In the genomic region with DNA sequence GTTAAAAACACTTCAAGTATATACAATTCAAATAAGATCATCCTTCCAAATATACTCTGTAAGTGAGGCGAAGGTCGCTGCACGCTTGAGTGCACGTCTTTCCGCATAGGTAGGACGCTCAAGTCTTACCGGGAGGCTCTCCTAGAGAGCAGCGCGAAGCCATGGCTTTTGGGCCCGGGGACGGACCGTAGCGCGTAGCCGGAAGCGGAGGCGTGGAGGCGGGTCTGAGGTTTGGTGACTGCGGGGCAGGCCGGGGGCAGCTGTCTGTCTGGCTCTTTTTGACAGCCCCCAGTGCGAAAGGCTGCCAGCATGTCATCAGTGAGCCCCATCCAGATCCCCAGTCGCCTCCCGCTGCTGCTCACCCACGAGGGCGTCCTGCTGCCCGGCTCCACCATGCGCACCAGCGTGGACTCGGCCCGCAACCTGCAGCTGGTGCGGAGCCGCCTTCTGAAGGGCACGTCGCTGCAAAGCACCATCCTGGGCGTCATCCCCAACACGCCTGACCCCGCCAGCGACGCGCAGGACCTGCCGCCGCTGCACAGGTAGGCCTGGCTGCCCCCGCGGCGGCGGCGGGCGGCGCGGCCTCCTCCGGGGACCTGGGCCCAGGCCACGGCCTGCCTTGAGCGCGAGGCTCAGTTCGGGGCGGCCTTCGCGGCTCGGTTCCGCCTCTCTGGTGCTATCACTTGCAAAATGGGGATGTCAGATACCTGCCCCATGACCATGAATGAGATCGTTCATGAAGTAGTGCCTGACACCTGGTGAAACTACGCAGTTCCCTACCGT, we compare ENCODE assay signal across 1 cellular context.
TF ChIP-seq lines count a peak whose summit lies in the region.

A gene with protein sequence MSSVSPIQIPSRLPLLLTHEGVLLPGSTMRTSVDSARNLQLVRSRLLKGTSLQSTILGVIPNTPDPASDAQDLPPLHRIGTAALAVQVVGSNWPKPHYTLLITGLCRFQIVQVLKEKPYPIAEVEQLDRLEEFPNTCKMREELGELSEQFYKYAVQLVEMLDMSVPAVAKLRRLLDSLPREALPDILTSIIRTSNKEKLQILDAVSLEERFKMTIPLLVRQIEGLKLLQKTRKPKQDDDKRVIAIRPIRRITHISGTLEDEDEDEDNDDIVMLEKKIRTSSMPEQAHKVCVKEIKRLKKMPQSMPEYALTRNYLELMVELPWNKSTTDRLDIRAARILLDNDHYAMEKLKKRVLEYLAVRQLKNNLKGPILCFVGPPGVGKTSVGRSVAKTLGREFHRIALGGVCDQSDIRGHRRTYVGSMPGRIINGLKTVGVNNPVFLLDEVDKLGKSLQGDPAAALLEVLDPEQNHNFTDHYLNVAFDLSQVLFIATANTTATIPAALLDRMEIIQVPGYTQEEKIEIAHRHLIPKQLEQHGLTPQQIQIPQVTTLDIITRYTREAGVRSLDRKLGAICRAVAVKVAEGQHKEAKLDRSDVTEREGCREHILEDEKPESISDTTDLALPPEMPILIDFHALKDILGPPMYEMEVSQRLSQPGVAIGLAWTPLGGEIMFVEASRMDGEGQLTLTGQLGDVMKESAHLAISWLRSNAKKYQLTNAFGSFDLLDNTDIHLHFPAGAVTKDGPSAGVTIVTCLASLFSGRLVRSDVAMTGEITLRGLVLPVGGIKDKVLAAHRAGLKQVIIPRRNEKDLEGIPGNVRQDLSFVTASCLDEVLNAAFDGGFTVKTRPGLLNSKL (plus strand): TSS at position 221 of the 783 bp plus-strand sequence. CDS start 89 bp downstream, at position 310.

TF ChIP-seq in K562, 482 proteins besides CTCF, POLR2A, EP300 and RAD21 (continued from another document and continues in another):
- TF ChIP-seq, protein P1, sequence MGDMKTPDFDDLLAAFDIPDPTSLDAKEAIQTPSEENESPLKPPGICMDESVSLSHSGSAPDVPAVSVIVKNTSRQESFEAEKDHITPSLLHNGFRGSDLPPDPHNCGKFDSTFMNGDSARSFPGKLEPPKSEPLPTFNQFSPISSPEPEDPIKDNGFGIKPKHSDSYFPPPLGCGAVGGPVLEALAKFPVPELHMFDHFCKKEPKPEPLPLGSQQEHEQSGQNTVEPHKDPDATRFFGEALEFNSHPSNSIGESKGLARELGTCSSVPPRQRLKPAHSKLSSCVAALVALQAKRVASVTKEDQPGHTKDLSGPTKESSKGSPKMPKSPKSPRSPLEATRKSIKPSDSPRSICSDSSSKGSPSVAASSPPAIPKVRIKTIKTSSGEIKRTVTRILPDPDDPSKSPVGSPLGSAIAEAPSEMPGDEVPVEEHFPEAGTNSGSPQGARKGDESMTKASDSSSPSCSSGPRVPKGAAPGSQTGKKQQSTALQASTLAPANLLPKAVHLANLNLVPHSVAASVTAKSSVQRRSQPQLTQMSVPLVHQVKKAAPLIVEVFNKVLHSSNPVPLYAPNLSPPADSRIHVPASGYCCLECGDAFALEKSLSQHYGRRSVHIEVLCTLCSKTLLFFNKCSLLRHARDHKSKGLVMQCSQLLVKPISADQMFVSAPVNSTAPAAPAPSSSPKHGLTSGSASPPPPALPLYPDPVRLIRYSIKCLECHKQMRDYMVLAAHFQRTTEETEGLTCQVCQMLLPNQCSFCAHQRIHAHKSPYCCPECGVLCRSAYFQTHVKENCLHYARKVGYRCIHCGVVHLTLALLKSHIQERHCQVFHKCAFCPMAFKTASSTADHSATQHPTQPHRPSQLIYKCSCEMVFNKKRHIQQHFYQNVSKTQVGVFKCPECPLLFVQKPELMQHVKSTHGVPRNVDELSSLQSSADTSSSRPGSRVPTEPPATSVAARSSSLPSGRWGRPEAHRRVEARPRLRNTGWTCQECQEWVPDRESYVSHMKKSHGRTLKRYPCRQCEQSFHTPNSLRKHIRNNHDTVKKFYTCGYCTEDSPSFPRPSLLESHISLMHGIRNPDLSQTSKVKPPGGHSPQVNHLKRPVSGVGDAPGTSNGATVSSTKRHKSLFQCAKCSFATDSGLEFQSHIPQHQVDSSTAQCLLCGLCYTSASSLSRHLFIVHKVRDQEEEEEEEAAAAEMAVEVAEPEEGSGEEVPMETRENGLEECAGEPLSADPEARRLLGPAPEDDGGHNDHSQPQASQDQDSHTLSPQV (IDR thresholded peaks at IDR 0.05), result peak; percentile 42; the same call in 1 of the 2 replicates
- TF ChIP-seq, protein P2, sequence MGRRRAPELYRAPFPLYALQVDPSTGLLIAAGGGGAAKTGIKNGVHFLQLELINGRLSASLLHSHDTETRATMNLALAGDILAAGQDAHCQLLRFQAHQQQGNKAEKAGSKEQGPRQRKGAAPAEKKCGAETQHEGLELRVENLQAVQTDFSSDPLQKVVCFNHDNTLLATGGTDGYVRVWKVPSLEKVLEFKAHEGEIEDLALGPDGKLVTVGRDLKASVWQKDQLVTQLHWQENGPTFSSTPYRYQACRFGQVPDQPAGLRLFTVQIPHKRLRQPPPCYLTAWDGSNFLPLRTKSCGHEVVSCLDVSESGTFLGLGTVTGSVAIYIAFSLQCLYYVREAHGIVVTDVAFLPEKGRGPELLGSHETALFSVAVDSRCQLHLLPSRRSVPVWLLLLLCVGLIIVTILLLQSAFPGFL (CRISPR knock-in tag; IDR thresholded peaks at IDR 0.05), result no peak
- TF ChIP-seq ZKSCAN8 (CRISPR knock-in tag; IDR thresholded peaks at IDR 0.05), result no peak
- TF ChIP-seq FOXK2 (conservative IDR thresholded peaks at IDR 0.05 in 1 of 2, IDR thresholded peaks at IDR 0.05 in 1 of 2; ENCODE audit: low read depth in 2 of 2), result peak in 1 of 2 experiments; percentile 38; a peak in 1 of 4 replicates
- TF ChIP-seq ZNF408 (CRISPR knock-in tag; IDR thresholded peaks at IDR 0.05; ENCODE audit: low read depth), result no peak
- TF ChIP-seq ZFP36 (IDR thresholded peaks at IDR 0.05; ENCODE audit: low read depth, low read length, partially characterized antibody), result peak; percentile 23
- peak; percentile 90 for TF ChIP-seq CREB1 (IDR thresholded peaks at IDR 0.05)
- TF ChIP-seq CREB1 (CRISPR knock-in tag; IDR thresholded peaks at IDR 0.05), result peak; percentile 86
- TF ChIP-seq TBP (optimal IDR thresholded peaks at IDR 0.05; ENCODE audit: low read depth, low read length), result peak; percentile 51
- TF ChIP-seq ZEB2 (IDR thresholded peaks at IDR 0.05), result peak; percentile 55; the same call in 1 of the 2 replicates
- TF ChIP-seq SIN3A (IDR thresholded peaks at IDR 0.05; ENCODE audit: borderline replicate concordance in 2 of 2, control insufficient read depth in 1 of 2, low read depth in 2 of 2, low read length in 2 of 2), result peak; percentile 61 to 95; a peak in 3 of 4 replicates
- TF ChIP-seq MEIS2 (IDR thresholded peaks at IDR 0.05; ENCODE audit: partially characterized antibody), result peak; percentile 30
- TF ChIP-seq XRCC4 (IDR thresholded peaks at IDR 0.05; ENCODE audit: extremely low read depth, insufficient read depth, insufficient read length), result no peak
- TF ChIP-seq, protein P3, sequence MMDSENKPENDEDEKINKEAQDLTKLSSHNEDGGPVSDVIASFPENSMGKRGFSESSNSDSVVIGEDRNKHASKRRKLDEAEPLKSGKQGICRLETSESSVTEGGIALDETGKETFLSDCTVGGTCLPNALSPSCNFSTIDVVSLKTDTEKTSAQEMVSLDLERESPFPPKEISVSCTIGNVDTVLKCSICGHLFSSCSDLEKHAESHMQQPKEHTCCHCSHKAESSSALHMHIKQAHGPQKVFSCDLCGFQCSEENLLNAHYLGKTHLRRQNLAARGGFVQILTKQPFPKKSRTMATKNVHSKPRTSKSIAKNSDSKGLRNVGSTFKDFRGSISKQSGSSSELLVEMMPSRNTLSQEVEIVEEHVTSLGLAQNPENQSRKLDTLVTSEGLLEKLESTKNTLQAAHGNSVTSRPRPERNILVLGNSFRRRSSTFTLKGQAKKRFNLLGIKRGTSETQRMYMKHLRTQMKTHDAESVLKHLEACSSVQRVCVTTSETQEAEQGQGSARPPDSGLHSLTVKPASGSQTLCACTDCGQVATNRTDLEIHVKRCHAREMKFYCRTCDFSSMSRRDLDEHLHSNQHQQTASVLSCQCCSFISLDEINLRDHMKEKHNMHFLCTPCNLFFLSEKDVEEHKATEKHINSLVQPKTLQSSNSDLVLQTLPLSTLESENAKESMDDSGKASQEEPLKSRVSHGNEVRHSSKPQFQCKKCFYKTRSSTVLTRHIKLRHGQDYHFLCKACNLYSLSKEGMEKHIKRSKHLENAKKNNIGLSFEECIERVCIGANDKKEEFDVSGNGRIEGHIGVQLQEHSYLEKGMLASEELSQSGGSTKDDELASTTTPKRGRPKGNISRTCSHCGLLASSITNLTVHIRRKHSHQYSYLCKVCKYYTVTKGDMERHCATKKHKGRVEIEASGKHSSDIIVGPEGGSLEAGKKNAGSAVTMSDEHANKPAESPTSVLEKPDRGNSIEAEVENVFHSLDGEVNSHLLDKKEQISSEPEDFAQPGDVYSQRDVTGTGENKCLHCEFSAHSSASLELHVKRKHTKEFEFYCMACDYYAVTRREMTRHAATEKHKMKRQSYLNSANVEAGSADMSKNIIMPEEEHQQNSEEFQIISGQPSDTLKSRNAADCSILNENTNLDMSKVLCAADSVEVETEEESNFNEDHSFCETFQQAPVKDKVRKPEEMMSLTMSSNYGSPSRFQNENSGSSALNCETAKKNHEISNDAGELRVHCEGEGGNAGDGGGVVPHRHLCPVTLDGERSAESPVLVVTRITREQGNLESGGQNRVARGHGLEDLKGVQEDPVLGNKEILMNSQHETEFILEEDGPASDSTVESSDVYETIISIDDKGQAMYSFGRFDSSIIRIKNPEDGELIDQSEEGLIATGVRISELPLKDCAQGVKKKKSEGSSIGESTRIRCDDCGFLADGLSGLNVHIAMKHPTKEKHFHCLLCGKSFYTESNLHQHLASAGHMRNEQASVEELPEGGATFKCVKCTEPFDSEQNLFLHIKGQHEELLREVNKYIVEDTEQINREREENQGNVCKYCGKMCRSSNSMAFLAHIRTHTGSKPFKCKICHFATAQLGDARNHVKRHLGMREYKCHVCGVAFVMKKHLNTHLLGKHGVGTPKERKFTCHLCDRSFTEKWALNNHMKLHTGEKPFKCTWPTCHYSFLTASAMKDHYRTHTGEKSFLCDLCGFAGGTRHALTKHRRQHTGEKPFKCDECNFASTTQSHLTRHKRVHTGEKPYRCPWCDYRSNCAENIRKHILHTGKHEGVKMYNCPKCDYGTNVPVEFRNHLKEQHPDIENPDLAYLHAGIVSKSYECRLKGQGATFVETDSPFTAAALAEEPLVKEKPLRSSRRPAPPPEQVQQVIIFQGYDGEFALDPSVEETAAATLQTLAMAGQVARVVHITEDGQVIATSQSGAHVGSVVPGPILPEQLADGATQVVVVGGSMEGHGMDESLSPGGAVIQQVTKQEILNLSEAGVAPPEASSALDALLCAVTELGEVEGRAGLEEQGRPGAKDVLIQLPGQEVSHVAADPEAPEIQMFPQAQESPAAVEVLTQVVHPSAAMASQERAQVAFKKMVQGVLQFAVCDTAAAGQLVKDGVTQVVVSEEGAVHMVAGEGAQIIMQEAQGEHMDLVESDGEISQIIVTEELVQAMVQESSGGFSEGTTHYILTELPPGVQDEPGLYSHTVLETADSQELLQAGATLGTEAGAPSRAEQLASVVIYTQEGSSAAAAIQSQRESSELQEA (IDR thresholded peaks at IDR 0.05; ENCODE audit: low read depth), result peak; percentile 98
